In genomic region chr13:45536224-45536623, GRCh38 we compare ENCODE assay signal across 21 cellular contexts.
"Had no signal": no experiment of that assay in that cellular context is flagged by ENCODE, and none has a peak within 500 bp of the region (broad histone marks: within the 10 kb centered on the region; RNA-seq: fewer than 3 reads in every experiment).

No MANE protein-coding gene starts in this region.

- H3K9me3 ChIP-seq: MG63, SK-N-SH had no signal

- ATAC-seq: Panc1, T-cell had no signal

- H3K4me1 Mint-ChIP-seq: T-cell had no signal

- H3K4me3 Mint-ChIP-seq: T-cell had no signal

- H3K27me3 Mint-ChIP-seq: T-cell had no signal

- H3K4me2 ChIP-seq: SK-N-SH had no signal

- H3K27ac ChIP-seq: RWPE1 had no signal

- DNase-seq: KBM-7, MG63, NCI-H1092, NCI-H1105 treated with DMSO at 0.1 percent for 48 hours, NCI-H1417 treated with DMSO at 0.1 percent for 48 hours, NCI-H146, NCI-H1694 treated with DMSO at 0.1 percent for 48 hours, NCI-H1930, NCI-H2081, NCI-H2107, NCI-H2227 treated with DMSO at 0.1 percent for 48 hours, NCI-H524, NCI-H526 treated with DMSO at 0.1 percent for 48 hours, NCI-H774, PC-3, SHP77, SK-N-SH, SW 1271, T-cell had no signal

- H3K9ac ChIP-seq: SK-N-SH had no signal

- H3K4me3 ChIP-seq: MG63 had no signal

- H3K27me3 ChIP-seq: MG63 had no signal
